Comparison of ENCODE assay signal across 19 cellular contexts in genomic region chr17:10337136-10337535, GRCh38. TPM values are rescaled to one million over a fixed set of nuclear protein-coding genes. Genes with fewer than 3 reads are reported as not detected.
A peak's percentile ranks its signal among the peaks of the same experiment; 100 is the strongest.
DNase-seq lines count a peak whose midpoint lies in the region; TF ChIP-seq lines count a peak whose summit lies in the region.
"Had no signal": no experiment of that assay in that cellular context is flagged by ENCODE, and none has a peak within 500 bp of the region (broad histone marks: within the 10 kb centered on the region; RNA-seq: fewer than 3 reads in every experiment).

No MANE protein-coding gene starts in this region.

- in situ Hi-C loops in GM23248 (cut with MboI), result no loop called here

- H3K9me3 ChIP-seq in GM23248 (ENCODE audit: low read depth) (no peaks in the 10 kb centered on the region), MG63 (no peaks in the 10 kb centered on the region)
- H3K9me3 ChIP-seq: BE2C had no signal

- H3K9me3 Mint-ChIP-seq in mesothelial cell of epicardium, result no peaks in the 10 kb centered on the region
- H3K9me3 Mint-ChIP-seq in endothelial cell (ENCODE audit: unreplicated experiment), result no peaks in the 10 kb centered on the region

- no peaks in the 10 kb centered on the region for H3K36me3 ChIP-seq in GM23248 (ENCODE audit: low read depth)
- H3K36me3 ChIP-seq in MG63, result no peaks in the 10 kb centered on the region
- H3K36me3 ChIP-seq: BE2C had no signal

- no peaks in the 10 kb centered on the region for H4K20me1 ChIP-seq in GM23248 (ENCODE audit: insufficient read depth)

- DNase-seq in AG08395 (ENCODE audit: low spot score), result peak; percentile 38
- peak; percentile 43 for DNase-seq in GM23248
- peak; percentile 67 for DNase-seq in MG63
- peak; percentile 13 for DNase-seq in occipital lobe (lab: John Stamatoyannopoulos, UW)
- no peak for DNase-seq in NCI-H1436 treated with DMSO at 0.1 percent for 48 hours (lab: John Stamatoyannopoulos, UW)
- DNase-seq in mesothelial cell of epicardium (ENCODE audit: low spot score in 2 of 2, unreplicated experiment in 2 of 2), result no peak
- DNase-seq in endothelial cell (ENCODE audit: low spot score), result no peak
- DNase-seq in 8988T, result no peak
- DNase-seq: BE2C; CD4-positive, alpha-beta memory T cell; DMS53; GF-D8; HCEC 1CT; KG1 had no signal

- H3K4me1 Mint-ChIP-seq in mesothelial cell of epicardium (no peaks in the 10 kb centered on the region), endothelial cell (ENCODE audit: unreplicated experiment) (no peaks in the 10 kb centered on the region)
- H3K4me1 Mint-ChIP-seq: CD4-positive, alpha-beta memory T cell; IgD-negative memory B cell had no signal

- no peaks in the 10 kb centered on the region for H3K79me2 ChIP-seq in GM23248 (ENCODE audit: insufficient read depth)

- no peak overlapping the region for H3K4me2 ChIP-seq in GM23248 (ENCODE audit: unreplicated experiment)

- 64 to 67% methylated on average over 10 of the region's 10 CpGs for WGBS in GM23248 (ENCODE audit: low coverage in 1 of 2, low lambda C conversion rate in 2 of 2, missing lambda C conversion rate in 2 of 2), 2 experiments

- H3K9ac ChIP-seq in GM23248, result no peak overlapping the region

- H3K36me3 Mint-ChIP-seq in mesothelial cell of epicardium (no peaks in the 10 kb centered on the region), endothelial cell (ENCODE audit: low read depth, unreplicated experiment) (no peaks in the 10 kb centered on the region)
- H3K36me3 Mint-ChIP-seq: CD4-positive, alpha-beta memory T cell; IgD-negative memory B cell had no signal

- no peak for TF ChIP-seq CTCF in mesothelial cell of epicardium (IDR thresholded peaks at IDR 0.05; ENCODE audit: unreplicated experiment)
- no peak for TF ChIP-seq CTCF in endothelial cell (IDR thresholded peaks at IDR 0.05; ENCODE audit: unreplicated experiment)

- no peak overlapping the region for H3K27ac Mint-ChIP-seq in mesothelial cell of epicardium
- H3K27ac Mint-ChIP-seq in endothelial cell (ENCODE audit: unreplicated experiment), result no peak overlapping the region
- H3K27ac Mint-ChIP-seq: CD4-positive, alpha-beta memory T cell; IgD-negative memory B cell had no signal

- H3K27me3 Mint-ChIP-seq in mesothelial cell of epicardium (ENCODE audit: low read depth) (peaks cover 3% of the 10 kb centered on the region), endothelial cell (ENCODE audit: unreplicated experiment) (peaks cover 3% of the 10 kb centered on the region)
- H3K27me3 Mint-ChIP-seq: CD4-positive, alpha-beta memory T cell; IgD-negative memory B cell had no signal

- H3K9me2 ChIP-seq in GM23248 (ENCODE audit: insufficient read depth), result no peaks in the 10 kb centered on the region

- no peaks in the 10 kb centered on the region for H3F3A ChIP-seq in GM23248 (ENCODE audit: insufficient read depth)

- H3K27me3 ChIP-seq in GM23248 (replicated peaks; ENCODE audit: insufficient read depth) (peaks cover 10% of the 10 kb centered on the region; the same call in 1 of the 2 replicates), MG63 (no peaks in the 10 kb centered on the region)
- H3K27me3 ChIP-seq: BE2C had no signal

- H3K4me3 Mint-ChIP-seq in mesothelial cell of epicardium (no peak overlapping the region), endothelial cell (ENCODE audit: unreplicated experiment) (no peak overlapping the region)
- H3K4me3 Mint-ChIP-seq: CD4-positive, alpha-beta memory T cell; IgD-negative memory B cell had no signal

- H2AFZ ChIP-seq in GM23248, result no peak overlapping the region

- H3K27ac ChIP-seq in GM23248, result no peak overlapping the region
- H3K27ac ChIP-seq: 22Rv1, C4-2B had no signal

- no peaks in the 10 kb centered on the region for H3K4me1 ChIP-seq in GM23248 (ENCODE audit: insufficient read depth)
- H3K4me1 ChIP-seq: BE2C had no signal

- H3K4me3 ChIP-seq in GM23248, result no peak overlapping the region
- no peak overlapping the region for H3K4me3 ChIP-seq in MG63
- H3K4me3 ChIP-seq: GM12878 had no signal

RNA-seq across cellular contexts. Expression of gene MYH13, which starts 35.7 kb away (rescaled TPM):
- total RNA-seq in GM23248 (2014; rRNA removed; shearing (Covaris generic)), result not detected in 2 replicates
- polyA plus RNA-seq in GM23248 (2016; fragmentation: Nextera tagmentation; extraction: Ambion mirVana), result 0.03 TPM in 1 of 2 replicates, not detected in the other
- 0.03 TPM in 1 of 2 replicates, not detected in the other for total RNA-seq in MG63 (2014; rRNA removed; shearing (Covaris generic); ENCODE audit: low replicate concordance)
- not detected for total RNA-seq in occipital lobe
- 0.04 TPM in 1 of 3 replicates, not detected in the others for total RNA-seq in mesothelial cell of epicardium
- 0.05 TPM for total RNA-seq in endothelial cell (ENCODE audit: unreplicated experiment)
- total RNA-seq: CD4-positive, alpha-beta memory T cell; H4 had no signal
- polyA plus RNA-seq: CD4-positive, alpha-beta memory T cell; IgD-negative memory B cell had no signal

Comparison
In these comparisons a context has a peak if more than half of its experiments do, and no peak if none do; other contexts are left out.
1. DNase-seq: peak in AG08395 (single experiment), GM23248 (single experiment), MG63 (single experiment) and occipital lobe (single experiment); none in NCI-H1436 treated with DMSO at 0.1 percent for 48 hours (single experiment), mesothelial cell of epicardium (0 of 2), endothelial cell (single experiment) and 8988T (single experiment).